ENCODE assay signal across 31 cellular contexts in the genomic region with DNA sequence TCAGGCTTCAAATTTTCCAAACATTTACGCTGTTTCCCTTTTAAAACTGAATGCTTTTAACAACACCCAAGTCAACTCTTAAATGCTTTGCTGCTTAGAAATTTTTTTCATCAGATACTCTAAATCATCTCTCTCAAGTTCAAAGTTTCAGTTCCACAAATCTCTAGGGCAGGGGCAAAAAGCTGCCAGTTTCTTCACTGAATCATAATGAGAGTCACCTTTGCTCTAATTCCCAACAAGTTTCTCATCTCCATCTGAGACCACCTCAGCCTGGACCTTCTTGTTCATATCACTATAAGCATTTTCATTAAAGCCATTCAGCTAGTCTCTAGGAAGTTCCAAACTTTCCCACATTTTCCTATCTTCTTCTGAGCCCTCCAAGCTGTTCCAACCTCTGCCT.
"Had no signal": no experiment of that assay in that cellular context is flagged by ENCODE, and none has a peak within 500 bp of the region (broad histone marks: within the 10 kb centered on the region; RNA-seq: fewer than 3 reads in every experiment).

No MANE protein-coding gene starts in this region.

- FAIRE-seq: bronchial epithelial cell, colon, K562, RCC 7860, TTC549 had no signal

- H3K36me3 ChIP-seq: ascending aorta had no signal

- H3K4me1 ChIP-seq: ascending aorta, body of pancreas had no signal

- H3K4me3 ChIP-seq: ascending aorta, body of pancreas, K562 had no signal

- H3K27me3 Mint-ChIP-seq: activated B cell treated with CpG ODN at 0.5 μM for 24 hours; activated CD4-positive, alpha-beta memory T cell treated with anti-CD3 and anti-CD28 coated beads for 36 hours; T-helper 17 cell had no signal

- H3K9me3 ChIP-seq: body of pancreas had no signal

- H3K27me3 ChIP-seq: ascending aorta, body of pancreas had no signal

- DNase-seq: activated B cell treated with CpG ODN at 0.5 μM for 24 hours; activated CD4-positive, alpha-beta memory T cell treated with anti-CD3 and anti-CD28 coated beads for 36 hours; activated CD4-positive, alpha-beta T cell treated with anti-CD3 and anti-CD28 coated beads, Interleukin-2, amount 10 ng/mL, durations not matched to agents 7 days and 5 days; activated CD8-positive, alpha-beta memory T cell treated with anti-CD3 and anti-CD28 coated beads for 24 hours; activated effector memory CD4-positive, alpha-beta T cell treated with anti-CD3 and anti-CD28 coated beads, Interleukin-2, amount 50 U/mL, for 16 hours; activated naive CD4-positive, alpha-beta T cell treated with Interleukin-2 at 50 U/mL for 16 hours; activated naive CD8-positive, alpha-beta T cell treated with anti-CD3 and anti-CD28 coated beads, Interleukin-2, amount 50 U/mL, for 24 hours; activated T-cell treated with anti-CD3 and anti-CD28 coated beads, Interleukin-2, amount 50 U/mL, for 4 hours; amniotic stem cell; body of pancreas; Karpas-422; NCI-H1092 treated with DMSO at 0.1 percent for 48 hours; NCI-H1436; NCI-H1694 treated with DMSO at 0.1 percent for 48 hours; NCI-H2029 treated with DMSO at 0.1 percent for 48 hours; NCI-H345; NCI-H510A; NCI-H526 treated with DMSO at 0.1 percent for 48 hours; NCI-H82; NK-92 treated with Interleukin-12 subunit alpha and Interleukin-12 subunit beta, amount 100 ng/mL, for 24 hours; PC-3; SHP77 treated with DMSO at 0.1 percent for 48 hours; T-helper 17 cell; T-helper 9 cell had no signal

- H3K27ac Mint-ChIP-seq: activated B cell treated with CpG ODN at 0.5 μM for 24 hours; activated CD4-positive, alpha-beta memory T cell treated with anti-CD3 and anti-CD28 coated beads for 36 hours; activated CD4-positive, alpha-beta T cell treated with anti-CD3 and anti-CD28 coated beads, Interleukin-2, amount 10 ng/mL, durations not matched to agents 7 days and 5 days; activated naive CD4-positive, alpha-beta T cell treated with anti-CD3 and anti-CD28 coated beads, Interleukin-2, amount 50 U/mL, for 72 hours; activated naive CD8-positive, alpha-beta T cell treated with anti-CD3 and anti-CD28 coated beads, Interleukin-2, amount 50 U/mL, for 24 hours; T-helper 17 cell had no signal

- ATAC-seq: activated naive CD4-positive, alpha-beta T cell treated with anti-CD3 and anti-CD28 coated beads, Interleukin-2, amount 50 U/mL, for 72 hours; activated naive CD8-positive, alpha-beta T cell treated with anti-CD3 and anti-CD28 coated beads, Interleukin-2, amount 50 U/mL, for 24 hours; activated T-cell treated with anti-CD3 and anti-CD28 coated beads, Interleukin-2, amount 50 U/mL, for 4 hours; body of pancreas; K562; PC-3; T-helper 17 cell had no signal

- H3K36me3 Mint-ChIP-seq: activated CD4-positive, alpha-beta memory T cell treated with anti-CD3 and anti-CD28 coated beads for 36 hours; activated naive CD4-positive, alpha-beta T cell treated with anti-CD3 and anti-CD28 coated beads, Interleukin-2, amount 50 U/mL, for 72 hours had no signal

- H3K4me1 Mint-ChIP-seq: activated B cell treated with CpG ODN at 0.5 μM for 24 hours; activated CD4-positive, alpha-beta T cell treated with anti-CD3 and anti-CD28 coated beads, Interleukin-2, amount 10 ng/mL, durations not matched to agents 7 days and 5 days; activated naive CD8-positive, alpha-beta T cell treated with anti-CD3 and anti-CD28 coated beads, Interleukin-2, amount 50 U/mL, for 24 hours; T-helper 17 cell had no signal

- H3K9me3 Mint-ChIP-seq: activated CD4-positive, alpha-beta memory T cell treated with anti-CD3 and anti-CD28 coated beads for 36 hours; activated naive CD8-positive, alpha-beta T cell treated with anti-CD3 and anti-CD28 coated beads, Interleukin-2, amount 50 U/mL, for 24 hours; activated T-cell treated with anti-CD3 and anti-CD28 coated beads, Interleukin-2, amount 50 U/mL, for 4 hours had no signal

- H3K27ac ChIP-seq: ascending aorta, body of pancreas had no signal

- H3K4me3 Mint-ChIP-seq: activated B cell treated with CpG ODN at 0.5 μM for 24 hours; activated CD4-positive, alpha-beta memory T cell treated with anti-CD3 and anti-CD28 coated beads for 36 hours; activated CD4-positive, alpha-beta T cell treated with anti-CD3 and anti-CD28 coated beads, Interleukin-2, amount 10 ng/mL, durations not matched to agents 7 days and 5 days; activated naive CD8-positive, alpha-beta T cell treated with anti-CD3 and anti-CD28 coated beads, Interleukin-2, amount 50 U/mL, for 24 hours; activated T-cell treated with anti-CD3 and anti-CD28 coated beads, Interleukin-2, amount 50 U/mL, for 4 hours; T-helper 17 cell had no signal
